ENCODE assay signal across 2 cellular contexts in the genomic region with DNA sequence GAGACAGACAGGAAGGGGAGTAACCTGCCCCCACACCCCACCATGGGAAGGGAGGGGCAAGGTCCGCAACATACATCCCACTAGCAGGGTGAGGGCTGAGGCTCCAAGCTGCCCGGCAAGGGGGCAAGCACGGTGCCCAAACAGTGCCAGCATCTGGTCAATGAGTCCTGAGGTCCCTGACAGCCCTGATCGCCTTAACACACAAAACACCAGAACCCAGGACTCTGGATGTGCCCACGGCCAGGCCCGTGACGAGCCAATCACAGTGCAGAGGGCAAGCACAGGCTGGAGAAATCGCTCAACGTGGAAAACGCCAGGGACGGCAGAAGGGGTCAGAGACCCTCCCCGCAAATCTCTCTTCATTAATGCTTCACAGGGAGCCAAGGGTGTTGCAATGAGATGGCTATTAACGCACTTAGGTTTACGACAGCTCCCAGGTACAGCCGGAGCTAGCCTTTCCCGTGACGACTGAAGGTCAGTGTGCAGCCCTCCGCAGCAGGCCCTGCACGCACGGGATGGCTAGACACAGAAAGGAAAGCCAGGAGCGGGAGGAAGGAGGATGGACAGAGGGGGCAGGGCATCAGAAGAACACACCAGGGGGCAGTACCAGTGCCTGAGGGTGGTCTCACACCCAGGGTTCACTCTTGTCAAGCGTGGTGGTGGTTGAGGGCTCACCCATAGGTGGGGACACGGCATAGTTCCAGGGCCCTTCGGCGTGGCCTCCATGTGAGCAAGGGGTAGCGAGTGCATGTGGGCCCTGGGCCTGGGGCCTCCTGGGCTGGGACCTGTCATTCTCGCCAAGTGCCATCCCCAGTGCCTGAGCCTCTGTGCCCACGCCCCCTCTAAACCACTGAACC.
TF ChIP-seq lines count a peak whose summit lies in the region.

No MANE protein-coding gene starts in this region.

TF ChIP-seq in SK-N-SH treated with all-trans-retinoic acid at 6 μM for 48 hours, 23 proteins besides CTCF, POLR2A, EP300 and RAD21 (continued from another document):
- TF ChIP-seq, protein P1, sequence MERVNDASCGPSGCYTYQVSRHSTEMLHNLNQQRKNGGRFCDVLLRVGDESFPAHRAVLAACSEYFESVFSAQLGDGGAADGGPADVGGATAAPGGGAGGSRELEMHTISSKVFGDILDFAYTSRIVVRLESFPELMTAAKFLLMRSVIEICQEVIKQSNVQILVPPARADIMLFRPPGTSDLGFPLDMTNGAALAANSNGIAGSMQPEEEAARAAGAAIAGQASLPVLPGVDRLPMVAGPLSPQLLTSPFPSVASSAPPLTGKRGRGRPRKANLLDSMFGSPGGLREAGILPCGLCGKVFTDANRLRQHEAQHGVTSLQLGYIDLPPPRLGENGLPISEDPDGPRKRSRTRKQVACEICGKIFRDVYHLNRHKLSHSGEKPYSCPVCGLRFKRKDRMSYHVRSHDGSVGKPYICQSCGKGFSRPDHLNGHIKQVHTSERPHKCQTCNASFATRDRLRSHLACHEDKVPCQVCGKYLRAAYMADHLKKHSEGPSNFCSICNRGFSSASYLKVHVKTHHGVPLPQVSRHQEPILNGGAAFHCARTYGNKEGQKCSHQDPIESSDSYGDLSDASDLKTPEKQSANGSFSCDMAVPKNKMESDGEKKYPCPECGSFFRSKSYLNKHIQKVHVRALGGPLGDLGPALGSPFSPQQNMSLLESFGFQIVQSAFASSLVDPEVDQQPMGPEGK (CRISPR knock-in tag; IDR thresholded peaks at IDR 0.05; ENCODE audit: borderline replicate concordance) = no peak
- TF ChIP-seq ZNF565 (CRISPR knock-in tag; conservative IDR thresholded peaks at IDR 0.05; ENCODE audit: low read depth) (no peak), RARB (CRISPR knock-in tag; IDR thresholded peaks at IDR 0.05) (no peak), PPARA (CRISPR knock-in tag; IDR thresholded peaks at IDR 0.05; ENCODE audit: borderline replicate concordance) (no peak)
- TF ChIP-seq, protein P2, sequence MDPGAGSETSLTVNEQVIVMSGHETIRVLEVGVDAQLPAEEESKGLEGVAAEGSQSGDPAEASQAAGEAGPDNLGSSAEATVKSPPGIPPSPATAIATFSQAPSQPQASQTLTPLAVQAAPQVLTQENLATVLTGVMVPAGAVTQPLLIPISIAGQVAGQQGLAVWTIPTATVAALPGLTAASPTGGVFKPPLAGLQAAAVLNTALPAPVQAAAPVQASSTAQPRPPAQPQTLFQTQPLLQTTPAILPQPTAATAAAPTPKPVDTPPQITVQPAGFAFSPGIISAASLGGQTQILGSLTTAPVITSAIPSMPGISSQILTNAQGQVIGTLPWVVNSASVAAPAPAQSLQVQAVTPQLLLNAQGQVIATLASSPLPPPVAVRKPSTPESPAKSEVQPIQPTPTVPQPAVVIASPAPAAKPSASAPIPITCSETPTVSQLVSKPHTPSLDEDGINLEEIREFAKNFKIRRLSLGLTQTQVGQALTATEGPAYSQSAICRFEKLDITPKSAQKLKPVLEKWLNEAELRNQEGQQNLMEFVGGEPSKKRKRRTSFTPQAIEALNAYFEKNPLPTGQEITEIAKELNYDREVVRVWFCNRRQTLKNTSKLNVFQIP (CRISPR knock-in tag; IDR thresholded peaks at IDR 0.05; ENCODE audit: borderline replicate concordance, low read depth) = no peak
- TF ChIP-seq, protein P3, sequence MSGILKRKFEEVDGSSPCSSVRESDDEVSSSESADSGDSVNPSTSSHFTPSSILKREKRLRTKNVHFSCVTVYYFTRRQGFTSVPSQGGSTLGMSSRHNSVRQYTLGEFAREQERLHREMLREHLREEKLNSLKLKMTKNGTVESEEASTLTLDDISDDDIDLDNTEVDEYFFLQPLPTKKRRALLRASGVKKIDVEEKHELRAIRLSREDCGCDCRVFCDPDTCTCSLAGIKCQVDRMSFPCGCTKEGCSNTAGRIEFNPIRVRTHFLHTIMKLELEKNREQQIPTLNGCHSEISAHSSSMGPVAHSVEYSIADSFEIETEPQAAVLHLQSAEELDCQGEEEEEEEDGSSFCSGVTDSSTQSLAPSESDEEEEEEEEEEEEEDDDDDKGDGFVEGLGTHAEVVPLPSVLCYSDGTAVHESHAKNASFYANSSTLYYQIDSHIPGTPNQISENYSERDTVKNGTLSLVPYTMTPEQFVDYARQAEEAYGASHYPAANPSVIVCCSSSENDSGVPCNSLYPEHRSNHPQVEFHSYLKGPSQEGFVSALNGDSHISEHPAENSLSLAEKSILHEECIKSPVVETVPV (CRISPR knock-in tag; IDR thresholded peaks at IDR 0.05) = no peak
- TF ChIP-seq, protein P4, sequence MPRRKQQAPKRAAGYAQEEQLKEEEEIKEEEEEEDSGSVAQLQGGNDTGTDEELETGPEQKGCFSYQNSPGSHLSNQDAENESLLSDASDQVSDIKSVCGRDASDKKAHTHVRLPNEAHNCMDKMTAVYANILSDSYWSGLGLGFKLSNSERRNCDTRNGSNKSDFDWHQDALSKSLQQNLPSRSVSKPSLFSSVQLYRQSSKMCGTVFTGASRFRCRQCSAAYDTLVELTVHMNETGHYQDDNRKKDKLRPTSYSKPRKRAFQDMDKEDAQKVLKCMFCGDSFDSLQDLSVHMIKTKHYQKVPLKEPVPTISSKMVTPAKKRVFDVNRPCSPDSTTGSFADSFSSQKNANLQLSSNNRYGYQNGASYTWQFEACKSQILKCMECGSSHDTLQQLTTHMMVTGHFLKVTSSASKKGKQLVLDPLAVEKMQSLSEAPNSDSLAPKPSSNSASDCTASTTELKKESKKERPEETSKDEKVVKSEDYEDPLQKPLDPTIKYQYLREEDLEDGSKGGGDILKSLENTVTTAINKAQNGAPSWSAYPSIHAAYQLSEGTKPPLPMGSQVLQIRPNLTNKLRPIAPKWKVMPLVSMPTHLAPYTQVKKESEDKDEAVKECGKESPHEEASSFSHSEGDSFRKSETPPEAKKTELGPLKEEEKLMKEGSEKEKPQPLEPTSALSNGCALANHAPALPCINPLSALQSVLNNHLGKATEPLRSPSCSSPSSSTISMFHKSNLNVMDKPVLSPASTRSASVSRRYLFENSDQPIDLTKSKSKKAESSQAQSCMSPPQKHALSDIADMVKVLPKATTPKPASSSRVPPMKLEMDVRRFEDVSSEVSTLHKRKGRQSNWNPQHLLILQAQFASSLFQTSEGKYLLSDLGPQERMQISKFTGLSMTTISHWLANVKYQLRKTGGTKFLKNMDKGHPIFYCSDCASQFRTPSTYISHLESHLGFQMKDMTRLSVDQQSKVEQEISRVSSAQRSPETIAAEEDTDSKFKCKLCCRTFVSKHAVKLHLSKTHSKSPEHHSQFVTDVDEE (CRISPR knock-in tag; IDR thresholded peaks at IDR 0.05) = no peak
- TF ChIP-seq, protein P5, sequence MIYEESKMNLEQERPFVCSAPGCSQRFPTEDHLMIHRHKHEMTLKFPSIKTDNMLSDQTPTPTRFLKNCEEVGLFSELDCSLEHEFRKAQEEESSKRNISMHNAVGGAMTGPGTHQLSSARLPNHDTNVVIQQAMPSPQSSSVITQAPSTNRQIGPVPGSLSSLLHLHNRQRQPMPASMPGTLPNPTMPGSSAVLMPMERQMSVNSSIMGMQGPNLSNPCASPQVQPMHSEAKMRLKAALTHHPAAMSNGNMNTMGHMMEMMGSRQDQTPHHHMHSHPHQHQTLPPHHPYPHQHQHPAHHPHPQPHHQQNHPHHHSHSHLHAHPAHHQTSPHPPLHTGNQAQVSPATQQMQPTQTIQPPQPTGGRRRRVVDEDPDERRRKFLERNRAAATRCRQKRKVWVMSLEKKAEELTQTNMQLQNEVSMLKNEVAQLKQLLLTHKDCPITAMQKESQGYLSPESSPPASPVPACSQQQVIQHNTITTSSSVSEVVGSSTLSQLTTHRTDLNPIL (CRISPR knock-in tag; IDR thresholded peaks at IDR 0.05; ENCODE audit: low read depth) = no peak

TF ChIP-seq in SK-N-SH, 30 proteins besides CTCF, POLR2A, EP300 and RAD21 (continued from another document):
- TF ChIP-seq, protein P6, sequence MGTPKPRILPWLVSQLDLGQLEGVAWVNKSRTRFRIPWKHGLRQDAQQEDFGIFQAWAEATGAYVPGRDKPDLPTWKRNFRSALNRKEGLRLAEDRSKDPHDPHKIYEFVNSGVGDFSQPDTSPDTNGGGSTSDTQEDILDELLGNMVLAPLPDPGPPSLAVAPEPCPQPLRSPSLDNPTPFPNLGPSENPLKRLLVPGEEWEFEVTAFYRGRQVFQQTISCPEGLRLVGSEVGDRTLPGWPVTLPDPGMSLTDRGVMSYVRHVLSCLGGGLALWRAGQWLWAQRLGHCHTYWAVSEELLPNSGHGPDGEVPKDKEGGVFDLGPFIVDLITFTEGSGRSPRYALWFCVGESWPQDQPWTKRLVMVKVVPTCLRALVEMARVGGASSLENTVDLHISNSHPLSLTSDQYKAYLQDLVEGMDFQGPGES (IDR thresholded peaks at IDR 0.05; ENCODE audit: low read depth, low read length) = no peak
- TF ChIP-seq NRF1 (IDR thresholded peaks at IDR 0.05; ENCODE audit: low read depth, low read length) (no peak), CHD2 (IDR thresholded peaks at IDR 0.05; ENCODE audit: low read length, partially characterized antibody) (no peak), TCF12 (IDR thresholded peaks at IDR 0.05) (no peak), TAF1 (IDR thresholded peaks at IDR 0.05; ENCODE audit: borderline replicate concordance, low read depth, low read length) (no peak)
- TF ChIP-seq, protein P7, sequence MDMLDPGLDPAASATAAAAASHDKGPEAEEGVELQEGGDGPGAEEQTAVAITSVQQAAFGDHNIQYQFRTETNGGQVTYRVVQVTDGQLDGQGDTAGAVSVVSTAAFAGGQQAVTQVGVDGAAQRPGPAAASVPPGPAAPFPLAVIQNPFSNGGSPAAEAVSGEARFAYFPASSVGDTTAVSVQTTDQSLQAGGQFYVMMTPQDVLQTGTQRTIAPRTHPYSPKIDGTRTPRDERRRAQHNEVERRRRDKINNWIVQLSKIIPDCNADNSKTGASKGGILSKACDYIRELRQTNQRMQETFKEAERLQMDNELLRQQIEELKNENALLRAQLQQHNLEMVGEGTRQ (IDR thresholded peaks at IDR 0.05; ENCODE audit: borderline replicate concordance, low read depth, low read length) = no peak
